23 cellular contexts compared by ENCODE assay signal in genomic region chr3:160150525-160150924, GRCh38.
DNase-seq lines count a peak whose midpoint lies in the region; ATAC-seq and TF ChIP-seq lines count a peak whose summit lies in the region.
"Had no signal": no experiment of that assay in that cellular context is flagged by ENCODE, and none has a peak within 500 bp of the region (broad histone marks: within the 10 kb centered on the region; RNA-seq: fewer than 3 reads in every experiment).

No MANE protein-coding gene starts in this region.

- no peaks in the 10 kb centered on the region for H3K4me1 ChIP-seq in heart right ventricle
- no peaks in the 10 kb centered on the region for H3K4me1 ChIP-seq in right atrium auricular region
- H3K4me1 ChIP-seq in fibroblast of lung (ENCODE audit: control insufficient read depth, extremely low read depth, insufficient read depth, low read length) = no peaks in the 10 kb centered on the region
- peaks cover 0 to 3% of the 10 kb centered on the region in 2 donors for H3K4me1 ChIP-seq in aorta (ENCODE audit: control insufficient read depth in 1 of 2, insufficient read depth in 2 of 2, low read length in 2 of 2)
- H3K4me1 ChIP-seq: foreskin keratinocyte, left lung, psoas muscle, SJCRH30 had no signal

- no peaks in the 10 kb centered on the region for H4K20me1 ChIP-seq in fibroblast of lung (ENCODE audit: control insufficient read depth, extremely low read depth, insufficient read depth, low read length)

- TF ChIP-seq CTCF in heart right ventricle (IDR thresholded peaks at IDR 0.05) (no peak), right atrium auricular region (IDR thresholded peaks at IDR 0.05) (no peak), fibroblast of lung (conservative IDR thresholded peaks at IDR 0.05 in 1 of 2, IDR thresholded peaks at IDR 0.05 in 1 of 2; ENCODE audit: low read depth in 1 of 2, low read length in 2 of 2) (no peak)

- peak overlapping the region in 1 of 10 donors; percentile 43 for H3K27ac ChIP-seq in heart right ventricle
- peak overlapping the region in 1 of 2 donors; percentile 37 for H3K27ac ChIP-seq in right atrium auricular region
- no peak overlapping the region for H3K27ac ChIP-seq in fibroblast of lung (ENCODE audit: insufficient read depth, low read length)
- H3K27ac ChIP-seq in aorta (ENCODE audit: low read depth in 1 of 2, low read length in 2 of 2) = no peak overlapping the region
- H3K27ac ChIP-seq: foreskin keratinocyte, left lung, psoas muscle, SJCRH30, tibial artery had no signal

- H2AFZ ChIP-seq in fibroblast of lung (ENCODE audit: low read length) = no peak overlapping the region

- H3K9ac ChIP-seq in fibroblast of lung (ENCODE audit: insufficient read depth, low read length) = no peak overlapping the region

- DNase-seq in heart right ventricle (no peak), right atrium auricular region (ENCODE audit: low spot score) (no peak), RPMI7951 (ENCODE audit: low read depth) (peak; percentile 71), fibroblast of lung (ENCODE audit: low read depth in 2 of 2) (peak; percentile 20 to 86), aorta (no peak), MV-4-11 (lab: John Stamatoyannopoulos, UW) (no peak)
- DNase-seq: activated CD4-positive, CD25-positive, alpha-beta regulatory T cell; activated CD8-positive, alpha-beta T cell treated with anti-CD3 and anti-CD28 coated beads for 36 hours; activated T-cell treated with anti-CD3 and anti-CD28 coated beads, Interleukin-2, amount 50 U/mL, for 72 hours; CD4-positive, alpha-beta memory T cell; DMS79 treated with DMSO at 0.1 percent for 48 hours; effector CD8-positive, alpha-beta T cell; foreskin keratinocyte; left lung; NCI-H1105; NCI-H526; psoas muscle; SJCRH30; T-helper 2 cell had no signal

- no peaks in the 10 kb centered on the region for H3K79me2 ChIP-seq in fibroblast of lung (ENCODE audit: control insufficient read depth, insufficient read depth, low read length)

- H3K4me2 ChIP-seq in fibroblast of lung (ENCODE audit: extremely low read depth, insufficient read depth, low read length) = no peak overlapping the region

- H3K4me3 ChIP-seq in heart right ventricle = no peak overlapping the region
- no peak overlapping the region for H3K4me3 ChIP-seq in right atrium auricular region
- H3K4me3 ChIP-seq in fibroblast of lung (replicated peaks in 1 of 4; ENCODE audit: control extremely low read depth in 1 of 4, insufficient read depth in 1 of 4, low read depth in 3 of 4, low read length in 4 of 4) = no peak overlapping the region
- H3K4me3 ChIP-seq in aorta (ENCODE audit: low read length in 2 of 2) = no peak overlapping the region
- H3K4me3 ChIP-seq: K562, left lung, psoas muscle, SJCRH30, tibial artery had no signal

- H3K36me3 ChIP-seq in heart right ventricle (no peaks in the 10 kb centered on the region), right atrium auricular region (no peaks in the 10 kb centered on the region), fibroblast of lung (ENCODE audit: control insufficient read depth, insufficient read depth, low read length) (no peaks in the 10 kb centered on the region), aorta (ENCODE audit: control insufficient read depth in 1 of 2, insufficient read depth in 2 of 2, low read length in 1 of 2) (no peaks in the 10 kb centered on the region)
- H3K36me3 ChIP-seq: left lung, SJCRH30, tibial artery had no signal

- H3K27me3 ChIP-seq in heart right ventricle = peaks cover 0 to 9% (median 0%) of the 10 kb centered on the region in 7 donors
- no peaks in the 10 kb centered on the region for H3K27me3 ChIP-seq in right atrium auricular region
- no peaks in the 10 kb centered on the region for H3K27me3 ChIP-seq in fibroblast of lung (ENCODE audit: control insufficient read depth, insufficient read depth, low read length)
- peaks cover 0 to 2% of the 10 kb centered on the region in 2 donors for H3K27me3 ChIP-seq in aorta (ENCODE audit: control insufficient read depth in 1 of 2, insufficient read depth in 2 of 2, low read length in 1 of 2)
- H3K27me3 ChIP-seq: left lung, SJCRH30, tibial artery had no signal

- ATAC-seq in heart right ventricle (peak in 5 of 8 donors; percentile 18 to 61 (median 34)), aorta (ENCODE audit: low FRiP score) (peak; percentile 68), GM19035 (IDR thresholded peaks at IDR 0.05; ENCODE audit: unreplicated experiment) (no peak), HG03108 (IDR thresholded peaks at IDR 0.05; ENCODE audit: unreplicated experiment) (no peak)
- ATAC-seq: activated CD8-positive, alpha-beta T cell treated with anti-CD3 and anti-CD28 coated beads for 36 hours; activated T-cell treated with anti-CD3 and anti-CD28 coated beads, Interleukin-2, amount 50 U/mL, for 72 hours; foreskin keratinocyte; K562; left lung; psoas muscle had no signal

- no peaks in the 10 kb centered on the region for H3K9me3 ChIP-seq in heart right ventricle
- no peaks in the 10 kb centered on the region for H3K9me3 ChIP-seq in right atrium auricular region
- H3K9me3 ChIP-seq in fibroblast of lung (ENCODE audit: control insufficient read depth, insufficient read depth, low read depth, low read length) = no peaks in the 10 kb centered on the region
- H3K9me3 ChIP-seq in aorta (ENCODE audit: control insufficient read depth, low read length) = peaks cover 2% of the 10 kb centered on the region
- H3K9me3 ChIP-seq: left lung, psoas muscle, SJCRH30, tibial artery had no signal

- intact Hi-C loops in heart right ventricle (cut with DNase I) (loop anchor here in 1 of 10 donors (10.0 kb wide), 1 partner anchor 116 kb away; no protein-coding TSS in a partner anchor), aorta (cut with DNase I) (no loop called here)

- 62 to 84% methylated on average over 2 of the region's 2 CpGs for WGBS in heart right ventricle, 2 donors
- WGBS in aorta, 2 donors = 53 to 66% methylated on average over 2 of the region's 2 CpGs

Comparison
In these comparisons a context has a peak if more than half of its experiments do, and no peak if none do; other contexts are left out.
1. ATAC-seq: peak in heart right ventricle (5 of 8) and aorta (single experiment); none in GM19035 (single experiment) and HG03108 (single experiment).
2. DNase-seq: peak in RPMI7951 (single experiment) and fibroblast of lung (2 of 2); none in heart right ventricle (0 of 2), right atrium auricular region (single experiment), aorta (0 of 2) and MV-4-11 (single experiment).